In genomic region chr2:8090748-8091700, GRCh38 we compare ENCODE assay signal across 1 cellular context.
TF ChIP-seq lines count a peak whose summit lies in the region.

No MANE protein-coding gene starts in this region.

TF ChIP-seq in K562, 482 proteins besides CTCF, POLR2A, EP300 and RAD21 (continued from another document):
- TF ChIP-seq SRF (CRISPR knock-in tag; IDR thresholded peaks at IDR 0.05) (peak in 1 of 2 experiments; percentile 27; a peak in 1 of 4 replicates), ZNF174 (CRISPR knock-in tag; IDR thresholded peaks at IDR 0.05) (no peak), ZNF212 (CRISPR knock-in tag; IDR thresholded peaks at IDR 0.05) (no peak), ASH1L (IDR thresholded peaks at IDR 0.05; ENCODE audit: borderline replicate concordance, low read depth, partially characterized antibody) (no peak), IRF9 (tag; IDR thresholded peaks at IDR 0.05) (no peak), PRPF4 (IDR thresholded peaks at IDR 0.05; ENCODE audit: insufficient read depth, low read depth, low read length, poor library complexity, severe bottlenecking) (no peak), ZNF395 (CRISPR knock-in tag; IDR thresholded peaks at IDR 0.05) (no peak), ZNF561 (CRISPR knock-in tag; conservative IDR thresholded peaks at IDR 0.05) (no peak), ELF1 (tag; IDR thresholded peaks at IDR 0.05) (peak; percentile 58; the same call in 1 of the 2 replicates), STAT6 (CRISPR knock-in tag; IDR thresholded peaks at IDR 0.05) (no peak), USF2 (CRISPR knock-in tag; IDR thresholded peaks at IDR 0.05) (peak; percentile 70), STAG1 (CRISPR knock-in tag; IDR thresholded peaks at IDR 0.05; ENCODE audit: borderline replicate concordance) (no peak), ETS1 (conservative IDR thresholded peaks at IDR 0.05; ENCODE audit: control insufficient read depth, low read depth, low read length) (no peak), L3MBTL2 (IDR thresholded peaks at IDR 0.05) (peak; percentile 46; the same call in 1 of the 2 replicates), ZSCAN29 (IDR thresholded peaks at IDR 0.05) (no peak), FOSL1 (tag; conservative IDR thresholded peaks at IDR 0.05) (peak; percentile 82), OTX1 (CRISPR knock-in tag; IDR thresholded peaks at IDR 0.05) (no peak), ZEB2 (IDR thresholded peaks at IDR 0.05) (no peak), ARNT (IDR thresholded peaks at IDR 0.05) (no peak), TOE1 (IDR thresholded peaks at IDR 0.05; ENCODE audit: borderline replicate concordance) (peak; percentile 52; the same call in 1 of the 2 replicates), TOE1 (CRISPR knock-in tag; IDR thresholded peaks at IDR 0.05; ENCODE audit: borderline replicate concordance, low read depth) (no peak), BCL6 (CRISPR knock-in tag; IDR thresholded peaks at IDR 0.05) (no peak), ZNF436 (CRISPR knock-in tag; IDR thresholded peaks at IDR 0.05) (no peak), SPI1 (IDR thresholded peaks at IDR 0.05; ENCODE audit: borderline replicate concordance, low read depth, low read length) (peak; percentile 82), CEBPB (tag; IDR thresholded peaks at IDR 0.05) (peak; percentile 41), GABPA (tag; conservative IDR thresholded peaks at IDR 0.05; ENCODE audit: low read depth) (peak; percentile 54), NFE2 (IDR thresholded peaks at IDR 0.05; ENCODE audit: low read depth) (no peak), ELF2 (CRISPR knock-in tag; IDR thresholded peaks at IDR 0.05) (0 out of 2 replicates have a peak, but pooled peaks have one; percentile 29), TFE3 (CRISPR knock-in tag; IDR thresholded peaks at IDR 0.05) (peak; percentile 74), LEF1 (IDR thresholded peaks at IDR 0.05) (no peak)
